ENCODE assay signal across 18 cellular contexts in the genomic region with DNA sequence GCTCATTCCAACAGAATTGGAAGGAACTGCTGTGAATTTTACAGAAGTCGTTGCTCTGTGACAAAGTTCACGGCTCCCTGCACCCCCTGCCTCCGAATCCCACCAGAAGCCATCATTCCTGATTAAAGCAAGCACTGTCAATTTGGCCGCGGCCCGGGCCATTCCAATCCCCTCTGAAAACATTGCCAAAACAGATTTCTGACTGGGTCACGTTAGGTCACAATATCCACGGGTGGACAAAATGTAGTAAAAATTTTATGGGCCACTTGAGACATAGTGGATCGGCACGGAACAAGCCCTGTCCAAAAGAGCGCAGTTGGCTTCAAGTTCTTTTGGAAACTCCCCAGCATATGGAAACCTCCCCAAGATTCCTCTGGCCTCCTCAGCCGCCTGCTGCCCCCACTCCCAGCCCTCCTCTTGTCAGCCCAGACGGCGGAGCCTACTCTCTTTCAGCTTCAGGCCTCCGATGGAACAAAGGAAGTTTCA.
DNase-seq lines count a peak whose midpoint lies in the region; ATAC-seq, FAIRE-seq and TF ChIP-seq lines count a peak whose summit lies in the region.
"Had no signal": no experiment of that assay in that cellular context is flagged by ENCODE, and none has a peak within 500 bp of the region (broad histone marks: within the 10 kb centered on the region; RNA-seq: fewer than 3 reads in every experiment).

No MANE protein-coding gene starts in this region.

- H3K27me3 Mint-ChIP-seq in WTC11 (ENCODE audit: low read depth): no peaks in the 10 kb centered on the region

- DNase-seq in G401 (ENCODE audit: low spot score) (peak; percentile 94), WTC11 (ENCODE audit: low spot score) (no peak), hypothalamus (lab: John Stamatoyannopoulos, UW) (no peak), ascending aorta (ENCODE audit: low spot score in 2 of 2) (no peak)
- DNase-seq: COR-L47, MG63, NCI-H1105 treated with DMSO at 0.1 percent for 48 hours, NCI-H187, NCI-H446 had no signal

- no peak overlapping the region for H3K27ac Mint-ChIP-seq in WTC11

- peak; percentile 72 for ATAC-seq in WTC11
- no peak for ATAC-seq in HG03139 (IDR thresholded peaks at IDR 0.05; ENCODE audit: unreplicated experiment)
- no peak for ATAC-seq in GM21515 (IDR thresholded peaks at IDR 0.05; ENCODE audit: unreplicated experiment)
- ATAC-seq: HepG2, Right ventricle myocardium inferior had no signal

- H3K4me1 ChIP-seq in neuron (ENCODE audit: insufficient read depth, low read length): peaks cover 11% of the 10 kb centered on the region
- H3K4me1 ChIP-seq in ascending aorta: no peaks in the 10 kb centered on the region

- H3K4me1 Mint-ChIP-seq in WTC11: peaks cover 9% of the 10 kb centered on the region
- H3K4me1 Mint-ChIP-seq: CD14-positive monocyte had no signal

- no peak overlapping the region for H3K4me3 Mint-ChIP-seq in WTC11
- H3K4me3 Mint-ChIP-seq: CD14-positive monocyte had no signal

- CTCF ChIA-PET in WTC11 (lab: Charles Lee): interaction anchor here (1.1 to 2.1 kb wide), 3 partner anchors 35 to 222 kb away, joined by 3 to 7 read pairs (median 3); no protein-coding TSS in a partner anchor

- H3K4me3 ChIP-seq in neuron (ENCODE audit: low read length) (no peak overlapping the region), ascending aorta (no peak overlapping the region)
- H3K4me3 ChIP-seq: MG63 had no signal

- TF ChIP-seq CTCF in WTC11 (IDR thresholded peaks at IDR 0.05): no peak
- no peak for TF ChIP-seq CTCF in ascending aorta (IDR thresholded peaks at IDR 0.05)

- in situ Hi-C loops in G401 (cut with HindIII; ENCODE audit: low sequenced_read_pairs): no loop called here

- H3K36me3 ChIP-seq in neuron (ENCODE audit: insufficient read depth, low read length) (no peaks in the 10 kb centered on the region), ascending aorta (no peaks in the 10 kb centered on the region)
- H3K36me3 ChIP-seq: MG63 had no signal

- no peak overlapping the region for H3K27ac ChIP-seq in ascending aorta
- H3K27ac ChIP-seq: KMS-11 had no signal

- H3K9me3 ChIP-seq in neuron (ENCODE audit: low read length) (no peaks in the 10 kb centered on the region), ascending aorta (peaks cover 0 to 13% of the 10 kb centered on the region in 2 donors)
- H3K9me3 ChIP-seq: MG63 had no signal

- POLR2A ChIA-PET in WTC11 (lab: Charles Lee): no interaction called here

- peak overlapping the region; percentile 19 for H2AFZ ChIP-seq in neuron (ENCODE audit: low read depth, low read length)

- H3K9me3 Mint-ChIP-seq in WTC11: peaks cover 13% of the 10 kb centered on the region

- intact Hi-C loops in ascending aorta (cut with DNase I): no loop called here

- FAIRE-seq in endometrium (lab: Jason Lieb, UNC): peak; percentile 84
- FAIRE-seq: A204.1, HepG2 had no signal

- H3K36me3 Mint-ChIP-seq in WTC11: no peaks in the 10 kb centered on the region
- H3K36me3 Mint-ChIP-seq: CD14-positive monocyte had no signal

- H3K27me3 ChIP-seq in neuron (ENCODE audit: insufficient read depth, low read length) (no peaks in the 10 kb centered on the region), ascending aorta (no peaks in the 10 kb centered on the region)

TF ChIP-seq in WTC11, 78 proteins besides CTCF, POLR2A, EP300 and RAD21:
- TF ChIP-seq ZNF396 (CRISPR knock-in tag; IDR thresholded peaks at IDR 0.05; ENCODE audit: borderline replicate concordance): no peak
- TF ChIP-seq, protein P1, sequence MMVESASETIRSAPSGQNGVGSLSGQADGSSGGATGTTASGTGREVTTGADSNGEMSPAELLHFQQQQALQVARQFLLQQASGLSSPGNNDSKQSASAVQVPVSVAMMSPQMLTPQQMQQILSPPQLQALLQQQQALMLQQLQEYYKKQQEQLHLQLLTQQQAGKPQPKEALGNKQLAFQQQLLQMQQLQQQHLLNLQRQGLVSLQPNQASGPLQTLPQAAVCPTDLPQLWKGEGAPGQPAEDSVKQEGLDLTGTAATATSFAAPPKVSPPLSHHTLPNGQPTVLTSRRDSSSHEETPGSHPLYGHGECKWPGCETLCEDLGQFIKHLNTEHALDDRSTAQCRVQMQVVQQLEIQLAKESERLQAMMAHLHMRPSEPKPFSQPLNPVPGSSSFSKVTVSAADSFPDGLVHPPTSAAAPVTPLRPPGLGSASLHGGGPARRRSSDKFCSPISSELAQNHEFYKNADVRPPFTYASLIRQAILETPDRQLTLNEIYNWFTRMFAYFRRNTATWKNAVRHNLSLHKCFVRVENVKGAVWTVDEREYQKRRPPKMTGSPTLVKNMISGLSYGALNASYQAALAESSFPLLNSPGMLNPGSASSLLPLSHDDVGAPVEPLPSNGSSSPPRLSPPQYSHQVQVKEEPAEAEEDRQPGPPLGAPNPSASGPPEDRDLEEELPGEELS (CRISPR knock-in tag; IDR thresholded peaks at IDR 0.05): no peak
